Comparison of ENCODE assay signal across 8 cellular contexts in the genomic region with DNA sequence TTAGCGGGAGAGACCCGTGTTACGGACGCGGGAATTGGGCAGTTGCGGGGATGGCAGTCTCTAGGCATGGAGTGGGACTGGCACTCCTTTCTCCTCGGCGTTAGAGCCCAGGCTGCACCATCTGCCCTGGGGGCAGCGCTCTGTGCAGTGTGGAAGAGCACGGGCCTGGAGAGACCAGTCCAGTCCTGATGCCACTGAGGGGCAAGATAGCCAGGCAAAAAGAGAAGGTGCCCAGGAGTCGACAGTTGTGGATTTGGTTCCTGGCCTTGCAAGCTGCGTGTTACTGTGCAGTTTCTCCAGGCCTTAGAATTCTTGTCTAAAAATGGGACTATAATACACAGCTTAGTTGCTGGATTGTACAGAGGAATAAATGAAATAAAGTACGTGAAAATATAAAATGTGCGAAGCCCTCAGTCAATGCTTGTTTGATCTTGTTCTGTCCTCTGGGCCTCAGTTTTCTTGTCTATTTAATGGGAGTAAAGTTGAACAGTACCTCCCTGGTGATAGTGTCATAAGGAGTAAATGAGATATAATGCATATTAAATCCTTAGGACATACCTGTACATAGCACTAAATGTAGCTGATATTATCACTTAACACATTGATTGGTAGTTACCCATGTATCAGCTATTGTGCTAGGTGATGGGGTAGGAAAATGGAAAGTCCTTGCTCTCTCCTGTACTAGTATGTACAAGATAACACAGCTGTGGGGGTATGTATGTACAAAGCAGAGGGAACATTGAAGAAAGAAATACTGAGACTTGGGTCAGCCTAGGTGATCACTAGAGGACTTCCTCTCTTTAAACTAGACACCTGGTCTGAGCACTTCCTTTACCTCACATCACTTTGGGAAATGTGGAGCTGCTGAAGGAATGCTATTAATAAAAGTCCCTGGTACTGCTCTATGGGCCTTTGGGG. TPM values are rescaled to one million over a fixed set of nuclear protein-coding genes. Genes with fewer than 3 reads are reported as not detected.
A peak's percentile ranks its signal among the peaks of the same experiment; 100 is the strongest.
DNase-seq lines count a peak whose midpoint lies in the region; ATAC-seq, FAIRE-seq and TF ChIP-seq lines count a peak whose summit lies in the region.

No MANE protein-coding gene starts in this region.

- H3K9me3 Mint-ChIP-seq in astrocyte (ENCODE audit: unreplicated experiment) = no peaks in the 10 kb centered on the region

- H3K27ac ChIP-seq in BLaER1 = peak overlapping the region; percentile 96
- peak overlapping the region; percentile 92 for H3K27ac ChIP-seq in astrocyte (ENCODE audit: low read depth, low read length)
- peak overlapping the region; percentile 84 for H3K27ac ChIP-seq in suprapubic skin

- H3K27me3 ChIP-seq in BLaER1 (no peaks in the 10 kb centered on the region), astrocyte (ENCODE audit: insufficient read depth, low read length) (no peaks in the 10 kb centered on the region), kidney epithelial cell (ENCODE audit: control insufficient read depth, insufficient read depth, low read length) (no peaks in the 10 kb centered on the region), suprapubic skin (no peaks in the 10 kb centered on the region)

- DNase-seq in astrocyte (ENCODE audit: low read depth) = no peak
- no peak for DNase-seq in kidney epithelial cell (ENCODE audit: low read depth)
- DNase-seq in suprapubic skin (ENCODE audit: low spot score in 2 of 2) = no peak
- DNase-seq in mucosa of gallbladder (ENCODE audit: low spot score) = no peak

- H3K4me3 ChIP-seq in BLaER1 (peak overlapping the region; percentile 90), astrocyte (ENCODE audit: insufficient read depth, low read depth, low read length) (peak overlapping the region; percentile 83), kidney epithelial cell (ENCODE audit: low read depth, low read length) (peak overlapping the region; percentile 74), suprapubic skin (peak overlapping the region; percentile 73)

- no peak for TF ChIP-seq CTCF in astrocyte (IDR thresholded peaks at IDR 0.05; ENCODE audit: insufficient read depth, low read depth, low read length)
- TF ChIP-seq CTCF in kidney epithelial cell (IDR thresholded peaks at IDR 0.05; ENCODE audit: insufficient read depth, low read length, poor library complexity, severe bottlenecking) = no peak
- no peak for TF ChIP-seq CTCF in suprapubic skin (IDR thresholded peaks at IDR 0.05)

- TF ChIP-seq POLR2A in suprapubic skin (IDR thresholded peaks at IDR 0.05) = no peak

- H3K9ac ChIP-seq in BLaER1 (peak overlapping the region; percentile 93), astrocyte (ENCODE audit: low read length) (peak overlapping the region; percentile 98)

- no peaks in the 10 kb centered on the region for H3K27me3 Mint-ChIP-seq in astrocyte (ENCODE audit: low read depth, unreplicated experiment)

- peaks cover 22% of the 10 kb centered on the region for H3K4me1 Mint-ChIP-seq in astrocyte (ENCODE audit: low read depth, unreplicated experiment)

- WGBS in suprapubic skin = 57% methylated on average over 4 of the region's 14 CpGs

- H3K36me3 ChIP-seq in BLaER1 (peaks cover 22% of the 10 kb centered on the region), astrocyte (ENCODE audit: insufficient read depth, low read length) (no peaks in the 10 kb centered on the region), kidney epithelial cell (ENCODE audit: control insufficient read depth, insufficient read depth, low read length) (no peaks in the 10 kb centered on the region), suprapubic skin (no peaks in the 10 kb centered on the region)

- peak; percentile 12 for ATAC-seq in HG03342 (IDR thresholded peaks at IDR 0.05; ENCODE audit: unreplicated experiment)
- no peak for ATAC-seq in GM21723 (IDR thresholded peaks at IDR 0.05; ENCODE audit: unreplicated experiment)
- ATAC-seq in HG03196 (IDR thresholded peaks at IDR 0.05; ENCODE audit: unreplicated experiment) = no peak

- peaks cover 32% of the 10 kb centered on the region for H3K4me1 ChIP-seq in BLaER1
- H3K4me1 ChIP-seq in astrocyte (ENCODE audit: insufficient read depth, low read length) = peaks cover 28% of the 10 kb centered on the region
- peaks cover 26% of the 10 kb centered on the region for H3K4me1 ChIP-seq in suprapubic skin

- peak overlapping the region; percentile 95 for H3K4me3 Mint-ChIP-seq in astrocyte (ENCODE audit: unreplicated experiment)

- peak overlapping the region; percentile 92 for H3K27ac Mint-ChIP-seq in astrocyte (ENCODE audit: unreplicated experiment)

- H4K20me1 ChIP-seq in BLaER1 (peaks cover 57% of the 10 kb centered on the region), astrocyte (ENCODE audit: insufficient read depth, low read length) (peaks cover 45% of the 10 kb centered on the region)

- H3K9me3 ChIP-seq in BLaER1 = no peaks in the 10 kb centered on the region
- H3K9me3 ChIP-seq in astrocyte (ENCODE audit: insufficient read depth, low read depth, low read length) = no peaks in the 10 kb centered on the region
- no peaks in the 10 kb centered on the region for H3K9me3 ChIP-seq in suprapubic skin

- peak overlapping the region; percentile 99 for H3K4me2 ChIP-seq in BLaER1
- peak overlapping the region; percentile 96 for H3K4me2 ChIP-seq in astrocyte (ENCODE audit: low read length)

- no peak for FAIRE-seq in astrocyte (lab: Jason Lieb, UNC)

- H2AFZ ChIP-seq in astrocyte (ENCODE audit: low read depth, low read length) = peak overlapping the region; percentile 86

- H3K36me3 Mint-ChIP-seq in astrocyte (ENCODE audit: low read depth, unreplicated experiment) = peaks cover 2% of the 10 kb centered on the region

- TF ChIP-seq EP300 in suprapubic skin (IDR thresholded peaks at IDR 0.05) = no peak

- H3K79me2 ChIP-seq in astrocyte (ENCODE audit: insufficient read depth, low read length) = peaks cover 63% of the 10 kb centered on the region

RNA-seq across cellular contexts. Expression of a gene that starts 1.2 kb away (rescaled TPM):
- total RNA-seq in astrocyte (189 and 195 TPM in 2 replicates), kidney epithelial cell (107 and 127 TPM in 2 replicates), suprapubic skin (10 to 100 TPM; 63.2 to 79.0 (median 68.8) TPM), mucosa of gallbladder (135 TPM)
